In the genomic region with DNA sequence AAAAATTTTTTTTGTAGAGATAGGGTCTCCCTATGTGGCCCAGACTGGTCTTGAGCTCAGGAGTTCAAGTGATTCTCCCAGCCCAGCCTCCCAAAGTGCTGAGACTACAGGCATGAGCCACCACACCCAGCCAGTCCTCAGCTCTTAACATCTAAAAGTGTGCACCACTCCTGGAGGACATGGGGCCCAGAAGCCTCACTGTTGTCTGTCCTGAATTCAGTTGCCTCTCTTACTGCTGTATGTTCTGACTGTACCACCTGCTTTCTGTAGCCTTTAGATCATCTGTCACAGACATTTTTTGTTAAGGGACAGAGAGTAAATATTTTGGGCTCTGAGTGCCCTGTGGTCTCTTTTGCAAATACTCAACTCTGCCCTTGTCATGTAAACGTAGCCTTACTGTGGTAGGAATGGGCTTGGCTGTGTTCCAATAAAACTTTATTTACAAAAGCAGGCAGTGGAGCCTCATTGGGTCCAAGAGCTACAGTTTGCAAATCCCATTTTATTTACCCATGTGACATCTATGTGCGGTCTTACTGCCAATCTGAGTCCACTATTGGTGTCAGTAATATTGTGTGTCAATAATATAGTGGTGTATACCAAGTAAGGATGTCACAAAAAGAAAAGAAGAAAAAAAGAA, we compare ENCODE assay signal across 1 cellular context.
TF ChIP-seq lines count a peak whose summit lies in the region.

No MANE protein-coding gene starts in this region.

TF ChIP-seq in GM23338, 12 proteins besides CTCF, POLR2A, EP300 and RAD21:
- TF ChIP-seq EZH2 (IDR thresholded peaks at IDR 0.05; ENCODE audit: low read depth, unreplicated experiment): no peak
- no peak for TF ChIP-seq NANOG (IDR thresholded peaks at IDR 0.05; ENCODE audit: borderline replicate concordance)
- TF ChIP-seq, protein P1, sequence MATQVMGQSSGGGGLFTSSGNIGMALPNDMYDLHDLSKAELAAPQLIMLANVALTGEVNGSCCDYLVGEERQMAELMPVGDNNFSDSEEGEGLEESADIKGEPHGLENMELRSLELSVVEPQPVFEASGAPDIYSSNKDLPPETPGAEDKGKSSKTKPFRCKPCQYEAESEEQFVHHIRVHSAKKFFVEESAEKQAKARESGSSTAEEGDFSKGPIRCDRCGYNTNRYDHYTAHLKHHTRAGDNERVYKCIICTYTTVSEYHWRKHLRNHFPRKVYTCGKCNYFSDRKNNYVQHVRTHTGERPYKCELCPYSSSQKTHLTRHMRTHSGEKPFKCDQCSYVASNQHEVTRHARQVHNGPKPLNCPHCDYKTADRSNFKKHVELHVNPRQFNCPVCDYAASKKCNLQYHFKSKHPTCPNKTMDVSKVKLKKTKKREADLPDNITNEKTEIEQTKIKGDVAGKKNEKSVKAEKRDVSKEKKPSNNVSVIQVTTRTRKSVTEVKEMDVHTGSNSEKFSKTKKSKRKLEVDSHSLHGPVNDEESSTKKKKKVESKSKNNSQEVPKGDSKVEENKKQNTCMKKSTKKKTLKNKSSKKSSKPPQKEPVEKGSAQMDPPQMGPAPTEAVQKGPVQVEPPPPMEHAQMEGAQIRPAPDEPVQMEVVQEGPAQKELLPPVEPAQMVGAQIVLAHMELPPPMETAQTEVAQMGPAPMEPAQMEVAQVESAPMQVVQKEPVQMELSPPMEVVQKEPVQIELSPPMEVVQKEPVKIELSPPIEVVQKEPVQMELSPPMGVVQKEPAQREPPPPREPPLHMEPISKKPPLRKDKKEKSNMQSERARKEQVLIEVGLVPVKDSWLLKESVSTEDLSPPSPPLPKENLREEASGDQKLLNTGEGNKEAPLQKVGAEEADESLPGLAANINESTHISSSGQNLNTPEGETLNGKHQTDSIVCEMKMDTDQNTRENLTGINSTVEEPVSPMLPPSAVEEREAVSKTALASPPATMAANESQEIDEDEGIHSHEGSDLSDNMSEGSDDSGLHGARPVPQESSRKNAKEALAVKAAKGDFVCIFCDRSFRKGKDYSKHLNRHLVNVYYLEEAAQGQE (IDR thresholded peaks at IDR 0.05; ENCODE audit: unreplicated experiment): no peak
- no peak for TF ChIP-seq POLR2AphosphoS5 (IDR thresholded peaks at IDR 0.05; ENCODE audit: low read depth)
- TF ChIP-seq ZNF331 (CRISPR knock-in tag; IDR thresholded peaks at IDR 0.05; ENCODE audit: low read depth): no peak
- TF ChIP-seq JUNB (IDR thresholded peaks at IDR 0.05; ENCODE audit: unreplicated experiment): no peak
- no peak for TF ChIP-seq EZH2phosphoT487 (IDR thresholded peaks at IDR 0.05; ENCODE audit: unreplicated experiment)
- no peak for TF ChIP-seq ZNF114 (CRISPR knock-in tag; IDR thresholded peaks at IDR 0.05)
- TF ChIP-seq, protein P2, sequence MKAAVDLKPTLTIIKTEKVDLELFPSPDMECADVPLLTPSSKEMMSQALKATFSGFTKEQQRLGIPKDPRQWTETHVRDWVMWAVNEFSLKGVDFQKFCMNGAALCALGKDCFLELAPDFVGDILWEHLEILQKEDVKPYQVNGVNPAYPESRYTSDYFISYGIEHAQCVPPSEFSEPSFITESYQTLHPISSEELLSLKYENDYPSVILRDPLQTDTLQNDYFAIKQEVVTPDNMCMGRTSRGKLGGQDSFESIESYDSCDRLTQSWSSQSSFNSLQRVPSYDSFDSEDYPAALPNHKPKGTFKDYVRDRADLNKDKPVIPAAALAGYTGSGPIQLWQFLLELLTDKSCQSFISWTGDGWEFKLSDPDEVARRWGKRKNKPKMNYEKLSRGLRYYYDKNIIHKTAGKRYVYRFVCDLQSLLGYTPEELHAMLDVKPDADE (IDR thresholded peaks at IDR 0.05): no peak
- no peak for TF ChIP-seq STAT1 (IDR thresholded peaks at IDR 0.05; ENCODE audit: unreplicated experiment)
- TF ChIP-seq, protein P3, sequence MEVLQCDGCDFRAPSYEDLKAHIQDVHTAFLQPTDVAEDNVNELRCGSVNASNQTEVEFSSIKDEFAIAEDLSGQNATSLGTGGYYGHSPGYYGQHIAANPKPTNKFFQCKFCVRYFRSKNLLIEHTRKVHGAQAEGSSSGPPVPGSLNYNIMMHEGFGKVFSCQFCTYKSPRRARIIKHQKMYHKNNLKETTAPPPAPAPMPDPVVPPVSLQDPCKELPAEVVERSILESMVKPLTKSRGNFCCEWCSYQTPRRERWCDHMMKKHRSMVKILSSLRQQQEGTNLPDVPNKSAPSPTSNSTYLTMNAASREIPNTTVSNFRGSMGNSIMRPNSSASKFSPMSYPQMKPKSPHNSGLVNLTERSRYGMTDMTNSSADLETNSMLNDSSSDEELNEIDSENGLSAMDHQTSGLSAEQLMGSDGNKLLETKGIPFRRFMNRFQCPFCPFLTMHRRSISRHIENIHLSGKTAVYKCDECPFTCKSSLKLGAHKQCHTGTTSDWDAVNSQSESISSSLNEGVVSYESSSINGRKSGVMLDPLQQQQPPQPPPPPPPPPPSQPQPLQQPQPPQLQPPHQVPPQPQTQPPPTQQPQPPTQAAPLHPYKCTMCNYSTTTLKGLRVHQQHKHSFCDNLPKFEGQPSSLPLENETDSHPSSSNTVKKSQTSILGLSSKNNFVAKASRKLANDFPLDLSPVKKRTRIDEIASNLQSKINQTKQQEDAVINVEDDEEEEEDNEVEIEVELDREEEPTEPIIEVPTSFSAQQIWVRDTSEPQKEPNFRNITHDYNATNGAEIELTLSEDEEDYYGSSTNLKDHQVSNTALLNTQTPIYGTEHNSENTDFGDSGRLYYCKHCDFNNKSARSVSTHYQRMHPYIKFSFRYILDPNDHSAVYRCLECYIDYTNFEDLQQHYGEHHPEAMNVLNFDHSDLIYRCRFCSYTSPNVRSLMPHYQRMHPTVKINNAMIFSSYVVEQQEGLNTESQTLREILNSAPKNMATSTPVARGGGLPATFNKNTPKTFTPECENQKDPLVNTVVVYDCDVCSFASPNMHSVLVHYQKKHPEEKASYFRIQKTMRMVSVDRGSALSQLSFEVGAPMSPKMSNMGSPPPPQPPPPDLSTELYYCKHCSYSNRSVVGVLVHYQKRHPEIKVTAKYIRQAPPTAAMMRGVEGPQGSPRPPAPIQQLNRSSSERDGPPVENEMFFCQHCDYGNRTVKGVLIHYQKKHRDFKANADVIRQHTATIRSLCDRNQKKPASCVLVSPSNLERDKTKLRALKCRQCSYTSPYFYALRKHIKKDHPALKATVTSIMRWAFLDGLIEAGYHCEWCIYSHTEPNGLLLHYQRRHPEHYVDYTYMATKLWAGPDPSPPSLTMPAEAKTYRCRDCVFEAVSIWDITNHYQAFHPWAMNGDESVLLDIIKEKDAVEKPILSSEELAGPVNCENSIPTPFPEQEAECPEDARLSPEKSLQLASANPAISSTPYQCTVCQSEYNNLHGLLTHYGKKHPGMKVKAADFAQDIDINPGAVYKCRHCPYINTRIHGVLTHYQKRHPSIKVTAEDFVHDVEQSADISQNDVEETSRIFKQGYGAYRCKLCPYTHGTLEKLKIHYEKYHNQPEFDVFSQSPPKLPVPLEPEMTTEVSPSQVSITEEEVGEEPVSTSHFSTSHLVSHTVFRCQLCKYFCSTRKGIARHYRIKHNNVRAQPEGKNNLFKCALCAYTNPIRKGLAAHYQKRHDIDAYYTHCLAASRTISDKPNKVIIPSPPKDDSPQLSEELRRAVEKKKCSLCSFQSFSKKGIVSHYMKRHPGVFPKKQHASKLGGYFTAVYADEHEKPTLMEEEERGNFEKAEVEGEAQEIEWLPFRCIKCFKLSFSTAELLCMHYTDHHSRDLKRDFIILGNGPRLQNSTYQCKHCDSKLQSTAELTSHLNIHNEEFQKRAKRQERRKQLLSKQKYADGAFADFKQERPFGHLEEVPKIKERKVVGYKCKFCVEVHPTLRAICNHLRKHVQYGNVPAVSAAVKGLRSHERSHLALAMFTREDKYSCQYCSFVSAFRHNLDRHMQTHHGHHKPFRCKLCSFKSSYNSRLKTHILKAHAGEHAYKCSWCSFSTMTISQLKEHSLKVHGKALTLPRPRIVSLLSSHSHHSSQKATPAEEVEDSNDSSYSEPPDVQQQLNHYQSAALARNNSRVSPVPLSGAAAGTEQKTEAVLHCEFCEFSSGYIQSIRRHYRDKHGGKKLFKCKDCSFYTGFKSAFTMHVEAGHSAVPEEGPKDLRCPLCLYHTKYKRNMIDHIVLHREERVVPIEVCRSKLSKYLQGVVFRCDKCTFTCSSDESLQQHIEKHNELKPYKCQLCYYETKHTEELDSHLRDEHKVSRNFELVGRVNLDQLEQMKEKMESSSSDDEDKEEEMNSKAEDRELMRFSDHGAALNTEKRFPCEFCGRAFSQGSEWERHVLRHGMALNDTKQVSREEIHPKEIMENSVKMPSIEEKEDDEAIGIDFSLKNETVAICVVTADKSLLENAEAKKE (CRISPR knock-in tag; IDR thresholded peaks at IDR 0.05): no peak
- TF ChIP-seq CREB1 (CRISPR knock-in tag; IDR thresholded peaks at IDR 0.05; ENCODE audit: low read depth): no peak
TF ChIP-seq in GM23338: peak in this region for 0.
